In the genomic region with DNA sequence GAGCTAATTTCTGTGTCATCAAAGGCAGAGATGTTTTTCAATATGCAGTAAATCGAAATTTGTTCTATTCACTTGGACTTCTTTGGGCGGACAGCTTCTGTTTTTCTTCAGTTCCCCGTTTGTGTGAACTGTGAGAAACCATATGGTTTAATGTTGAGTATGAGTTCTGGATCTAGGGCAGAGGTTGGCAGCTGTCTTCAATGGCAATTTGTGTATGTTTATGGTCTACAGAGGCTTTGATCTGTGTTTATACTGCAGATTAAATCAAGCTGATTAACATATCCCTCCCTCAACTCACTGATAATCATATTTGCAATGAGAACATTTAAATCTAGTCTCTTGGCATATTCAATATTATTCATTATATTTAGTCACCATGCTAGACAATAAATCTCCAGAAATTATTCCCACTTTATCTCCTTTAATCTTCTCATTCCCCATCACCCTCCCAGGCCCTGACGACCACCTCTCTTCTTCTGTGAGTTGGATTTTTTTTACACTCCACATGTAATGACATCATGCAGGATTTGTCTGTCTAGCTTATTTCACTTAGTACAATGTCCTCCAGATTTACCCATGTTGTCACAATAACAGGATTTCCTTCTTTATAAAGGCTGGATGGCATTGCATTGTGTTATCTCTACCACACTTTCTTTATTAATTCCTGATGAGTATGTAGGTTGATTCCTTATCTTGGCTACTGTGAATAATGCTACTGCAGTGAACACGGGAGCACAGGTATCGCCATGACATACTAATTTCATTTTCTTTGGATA, we compare ENCODE assay signal across 19 cellular contexts. TPM values are rescaled to one million over a fixed set of nuclear protein-coding genes. Genes with fewer than 3 reads are reported as not detected.
DNase-seq lines count a peak whose midpoint lies in the region; ATAC-seq and TF ChIP-seq lines count a peak whose summit lies in the region.
"Had no signal": no experiment of that assay in that cellular context is flagged by ENCODE, and none has a peak within 500 bp of the region (broad histone marks: within the 10 kb centered on the region; RNA-seq: fewer than 3 reads in every experiment).

No MANE protein-coding gene starts in this region.

- no peak for TF ChIP-seq POLR2A in testis (IDR thresholded peaks at IDR 0.05)

- no peaks in the 10 kb centered on the region for H3K27me3 ChIP-seq in naive thymus-derived CD4-positive, alpha-beta T cell (ENCODE audit: control insufficient read depth in 2 of 2, insufficient read depth in 2 of 2, low read length in 2 of 2)
- H3K27me3 ChIP-seq in testis: no peaks in the 10 kb centered on the region
- H3K27me3 ChIP-seq: neural progenitor cell, thyroid gland had no signal

- H3K27ac Mint-ChIP-seq in activated naive CD8-positive, alpha-beta T cell: peak overlapping the region; percentile 66
- H3K27ac Mint-ChIP-seq in activated naive CD8-positive, alpha-beta T cell treated with anti-CD3 and anti-CD28 coated beads, Interleukin-2, amount 50 U/mL, for 24 hours: no peak overlapping the region
- H3K27ac Mint-ChIP-seq in naive thymus-derived CD4-positive, alpha-beta T cell: peak overlapping the region in 6 of 9 donors; percentile 0 to 69 (median 39)
- H3K27ac Mint-ChIP-seq: activated CD4-positive, alpha-beta memory T cell treated with anti-CD3 and anti-CD28 coated beads, Interleukin-2, amount 10 ng/mL, durations not matched to agents 7 days and 5 days; neural progenitor cell had no signal

- H3K27ac ChIP-seq in epithelial cell of prostate (peak overlapping the region; percentile 82), testis (no peak overlapping the region)
- no peak overlapping the region for H3K27ac ChIP-seq in naive thymus-derived CD4-positive, alpha-beta T cell (ENCODE audit: low read depth, low read length)
- H3K27ac ChIP-seq: neural progenitor cell, RWPE1 had no signal

- peaks cover 43% of the 10 kb centered on the region for H3K4me1 Mint-ChIP-seq in activated naive CD8-positive, alpha-beta T cell (ENCODE audit: low read depth)
- peaks cover 26% of the 10 kb centered on the region for H3K4me1 Mint-ChIP-seq in activated naive CD8-positive, alpha-beta T cell treated with anti-CD3 and anti-CD28 coated beads, Interleukin-2, amount 50 U/mL, for 24 hours
- peaks cover 0 to 55% (median 44%) of the 10 kb centered on the region in 7 donors for H3K4me1 Mint-ChIP-seq in naive thymus-derived CD4-positive, alpha-beta T cell
- H3K4me1 Mint-ChIP-seq: neural progenitor cell had no signal

- no peaks in the 10 kb centered on the region for H3K9me3 Mint-ChIP-seq in activated naive CD8-positive, alpha-beta T cell (ENCODE audit: low read depth)
- H3K9me3 Mint-ChIP-seq in activated naive CD8-positive, alpha-beta T cell treated with anti-CD3 and anti-CD28 coated beads, Interleukin-2, amount 50 U/mL, for 24 hours: peaks cover 21% of the 10 kb centered on the region
- H3K9me3 Mint-ChIP-seq in naive thymus-derived CD4-positive, alpha-beta T cell: peaks cover 0 to 61% (median 19%) of the 10 kb centered on the region in 11 donors
- H3K9me3 Mint-ChIP-seq: neural progenitor cell had no signal

- H3K36me3 ChIP-seq in naive thymus-derived CD4-positive, alpha-beta T cell (ENCODE audit: control insufficient read depth in 2 of 3, insufficient read depth in 3 of 3, low read length in 3 of 3): peaks cover 0 to 11% (median 0%) of the 10 kb centered on the region in 3 experiments
- no peaks in the 10 kb centered on the region for H3K36me3 ChIP-seq in testis (ENCODE audit: low read depth, missing control alignments)
- H3K36me3 ChIP-seq: neural progenitor cell, thyroid gland had no signal

- no peaks in the 10 kb centered on the region for H3K27me3 Mint-ChIP-seq in activated naive CD8-positive, alpha-beta T cell
- H3K27me3 Mint-ChIP-seq in activated naive CD8-positive, alpha-beta T cell treated with anti-CD3 and anti-CD28 coated beads, Interleukin-2, amount 50 U/mL, for 24 hours: no peaks in the 10 kb centered on the region
- H3K27me3 Mint-ChIP-seq in naive thymus-derived CD4-positive, alpha-beta T cell: no peaks in the 10 kb centered on the region
- H3K27me3 Mint-ChIP-seq: activated CD4-positive, alpha-beta memory T cell treated with anti-CD3 and anti-CD28 coated beads, Interleukin-2, amount 10 ng/mL, durations not matched to agents 7 days and 5 days had no signal

- no peaks in the 10 kb centered on the region for H3K4me1 ChIP-seq in naive thymus-derived CD4-positive, alpha-beta T cell (ENCODE audit: control insufficient read depth in 2 of 2, insufficient read depth in 2 of 2, low read length in 2 of 2)
- H3K4me1 ChIP-seq in testis: no peaks in the 10 kb centered on the region
- H3K4me1 ChIP-seq: neural progenitor cell had no signal

- WGBS in testis, 2 donors: 75 to 77% methylated on average over 6 of the region's 6 CpGs

- H3K4me3 ChIP-seq in naive thymus-derived CD4-positive, alpha-beta T cell (ENCODE audit: low read length): no peak overlapping the region
- H3K4me3 ChIP-seq in testis: no peak overlapping the region
- H3K4me3 ChIP-seq: lung, neural progenitor cell, thyroid gland had no signal

- no peak for ATAC-seq in activated naive CD8-positive, alpha-beta T cell treated with anti-CD3 and anti-CD28 coated beads, Interleukin-2, amount 50 U/mL, for 24 hours
- ATAC-seq in naive thymus-derived CD4-positive, alpha-beta T cell: no peak
- ATAC-seq: activated T-cell treated with anti-CD3 and anti-CD28 coated beads, Interleukin-2, amount 50 U/mL, for 4 hours had no signal

- H3K36me3 Mint-ChIP-seq in activated naive CD8-positive, alpha-beta T cell: peaks cover 36% of the 10 kb centered on the region
- H3K36me3 Mint-ChIP-seq in activated naive CD8-positive, alpha-beta T cell treated with anti-CD3 and anti-CD28 coated beads, Interleukin-2, amount 50 U/mL, for 24 hours (ENCODE audit: low read depth): peaks cover 58% of the 10 kb centered on the region
- H3K36me3 Mint-ChIP-seq in naive thymus-derived CD4-positive, alpha-beta T cell: peaks cover 9 to 62% (median 57%) of the 10 kb centered on the region in 5 donors

- intact Hi-C loops in naive thymus-derived CD4-positive, alpha-beta T cell (cut with micrococcal nuclease): no loop called here
- intact Hi-C loops in testis (cut with DNase I; ENCODE audit: low total_unique reads): no loop called here

- no peak for TF ChIP-seq CTCF in testis (IDR thresholded peaks at IDR 0.05)

- no peak overlapping the region for H3K4me3 Mint-ChIP-seq in activated naive CD8-positive, alpha-beta T cell
- no peak overlapping the region for H3K4me3 Mint-ChIP-seq in activated naive CD8-positive, alpha-beta T cell treated with anti-CD3 and anti-CD28 coated beads, Interleukin-2, amount 50 U/mL, for 24 hours
- peak overlapping the region in 2 of 10 donors; percentile 2 to 50 for H3K4me3 Mint-ChIP-seq in naive thymus-derived CD4-positive, alpha-beta T cell
- H3K4me3 Mint-ChIP-seq: activated CD4-positive, alpha-beta memory T cell treated with anti-CD3 and anti-CD28 coated beads, Interleukin-2, amount 10 ng/mL, durations not matched to agents 7 days and 5 days; activated T-cell treated with anti-CD3 and anti-CD28 coated beads, Interleukin-2, amount 50 U/mL, for 4 hours; neural progenitor cell had no signal

- no peaks in the 10 kb centered on the region for H3K9me3 ChIP-seq in naive thymus-derived CD4-positive, alpha-beta T cell (ENCODE audit: control insufficient read depth in 2 of 3, low read length in 3 of 3)
- H3K9me3 ChIP-seq in testis: no peaks in the 10 kb centered on the region
- H3K9me3 ChIP-seq: thyroid gland had no signal

- no peak for DNase-seq in activated naive CD8-positive, alpha-beta T cell treated with anti-CD3 and anti-CD28 coated beads, Interleukin-2, amount 50 U/mL, for 24 hours
- DNase-seq in epithelial cell of prostate (ENCODE audit: low read depth, low spot score) (no peak), GDM1 (lab: John Stamatoyannopoulos, UW) (no peak), testis (no peak), NCI-H187 (lab: John Stamatoyannopoulos, UW) (no peak), NCI-H2029 (lab: John Stamatoyannopoulos, UW) (no peak)
- DNase-seq in naive thymus-derived CD4-positive, alpha-beta T cell: no peak
- DNase-seq: activated CD4-positive, alpha-beta memory T cell treated with anti-CD3 and anti-CD28 coated beads, Interleukin-2, amount 10 ng/mL, durations not matched to agents 7 days and 5 days; activated T-cell treated with anti-CD3 and anti-CD28 coated beads, Interleukin-2, amount 50 U/mL, for 4 hours; glutamatergic neuron; NCI-H146; NCI-H345; NK-92 treated with Interleukin-12 subunit alpha and Interleukin-12 subunit beta, amount 100 ng/mL, for 24 hours; stimulated activated CD4-positive, alpha-beta T cell treated with anti-CD3 and anti-CD28 coated beads, Interleukin-12 subunit alpha, Interleukin-12 subunit beta, amount 100 ng/mL, for 4 hours; thyroid gland had no signal

- CTCF ChIA-PET in naive thymus-derived CD4-positive, alpha-beta T cell (lab: Charles Lee): no interaction called here

- POLR2A ChIA-PET in naive thymus-derived CD4-positive, alpha-beta T cell (lab: Charles Lee): no interaction called here

RNA-seq across cellular contexts. Expression of a gene that starts 9.0 kb away (rescaled TPM):
- total RNA-seq in naive thymus-derived CD4-positive, alpha-beta T cell: 100 to 1,000 TPM in 2 of 5 experiments, 10 to 100 TPM in 3; 18.1 to 318 (median 68.6) TPM
- polyA plus RNA-seq in naive thymus-derived CD4-positive, alpha-beta T cell: 10 to 100 TPM; 35.0 to 52.1 TPM
- 10 to 100 TPM; 31.4 to 36.5 TPM for total RNA-seq in testis
- polyA plus RNA-seq in testis (ENCODE audit: insufficient read depth, low read depth, low replicate concordance): 26.5 TPM
